ENCODE assay signal across 1 cellular context in genomic region chr11:122656631-122657101, GRCh38.
TF ChIP-seq lines count a peak whose summit lies in the region.

No MANE protein-coding gene starts in this region.

TF ChIP-seq in IMR-90, 13 proteins besides CTCF, POLR2A, EP300 and RAD21:
- TF ChIP-seq CEBPB (IDR thresholded peaks at IDR 0.05; ENCODE audit: low read depth, low read length), result no peak
- no peak for TF ChIP-seq CHD1 (IDR thresholded peaks at IDR 0.05; ENCODE audit: low read depth, low read length)
- TF ChIP-seq MXI1 (IDR thresholded peaks at IDR 0.05; ENCODE audit: borderline replicate concordance, low read depth, low read length), result no peak
- TF ChIP-seq MAZ (IDR thresholded peaks at IDR 0.05; ENCODE audit: borderline replicate concordance, low read depth, low read length), result no peak
- TF ChIP-seq BHLHE40 (IDR thresholded peaks at IDR 0.05; ENCODE audit: low read depth, low read length), result no peak
- TF ChIP-seq NFE2L2 (IDR thresholded peaks at IDR 0.05; ENCODE audit: low read depth, low read length), result no peak
- no peak for TF ChIP-seq RCOR1 (IDR thresholded peaks at IDR 0.05; ENCODE audit: insufficient replicate concordance, low read length)
- no peak for TF ChIP-seq ELK1 (IDR thresholded peaks at IDR 0.05; ENCODE audit: borderline replicate concordance, low read depth, low read length)
- no peak for TF ChIP-seq SMC3 (IDR thresholded peaks at IDR 0.05; ENCODE audit: low read depth, low read length)
TF ChIP-seq in IMR-90: peak in this region for 0.
